ENCODE assay signal across 19 cellular contexts in genomic region chr7:55164527-55164926, GRCh38.
"Had no signal": no experiment of that assay in that cellular context is flagged by ENCODE, and none has a peak within 500 bp of the region (broad histone marks: within the 10 kb centered on the region; RNA-seq: fewer than 3 reads in every experiment).

No MANE protein-coding gene starts in this region.

- H3K9me3 ChIP-seq: breast epithelium, colonic mucosa, MG63 had no signal

- H3K4me1 ChIP-seq: breast epithelium, colonic mucosa had no signal

- H3K27ac ChIP-seq: breast epithelium, colonic mucosa had no signal

- H3K4me3 Mint-ChIP-seq: activated CD8-positive, alpha-beta T cell treated with anti-CD3 and anti-CD28 coated beads, Interleukin-2, amount 10 ng/mL, durations not matched to agents 7 days and 5 days; activated naive CD8-positive, alpha-beta T cell treated with anti-CD3 and anti-CD28 coated beads, Interleukin-2, amount 10 ng/mL, durations not matched to agents 7 days and 5 days; T-helper 1 cell treated with Interleukin-12 subunit alpha and Interleukin-12 subunit beta and Interleukin-4 antibody, amounts not matched to agents 30 μg/mL and 1 μg/mL, for 36 hours; WTC11 had no signal

- H3K4me3 ChIP-seq: breast epithelium, colonic mucosa, MG63 had no signal

- ATAC-seq: activated CD8-positive, alpha-beta T cell treated with anti-CD3 and anti-CD28 coated beads, Interleukin-2, amount 10 ng/mL, durations not matched to agents 7 days and 5 days; WTC11 had no signal

- DNase-seq: activated CD4-positive, alpha-beta T cell treated with anti-CD3 and anti-CD28 coated beads for 48 hours; activated CD4-positive, alpha-beta T cell treated with anti-CD3 and anti-CD28 coated beads, Interleukin-2, amount 50 U/mL, for 4 hours; activated CD4-positive, CD25-positive, alpha-beta regulatory T cell treated with anti-CD3 and anti-CD28 coated beads, Interleukin-2, amount 50 U/mL, for 72 hours; activated CD8-positive, alpha-beta memory T cell treated with anti-CD3 and anti-CD28 coated beads, Interleukin-2, amount 50 U/mL, for 48 hours; activated CD8-positive, alpha-beta T cell treated with anti-CD3 and anti-CD28 coated beads, Interleukin-2, amount 10 ng/mL, durations not matched to agents 7 days and 5 days; activated naive CD4-positive, alpha-beta T cell treated with anti-CD3 and anti-CD28 coated beads, Interleukin-2, amount 50 U/mL, for 16 hours; activated naive CD8-positive, alpha-beta T cell treated with anti-CD3 and anti-CD28 coated beads, Interleukin-2, amount 10 ng/mL, durations not matched to agents 7 days and 5 days; activated T-cell treated with anti-CD3 and anti-CD28 coated beads, Interleukin-2, amount 50 U/mL, for 1 hour; aorta; colonic mucosa; MG63; MV-4-11; NCI-H1417; NCI-H510A treated with DMSO at 0.1 percent for 48 hours; NCI-H82; SHP77 treated with DMSO at 0.1 percent for 48 hours had no signal

- H3K27ac Mint-ChIP-seq: activated CD8-positive, alpha-beta T cell treated with anti-CD3 and anti-CD28 coated beads, Interleukin-2, amount 10 ng/mL, durations not matched to agents 7 days and 5 days; activated naive CD8-positive, alpha-beta T cell treated with anti-CD3 and anti-CD28 coated beads, Interleukin-2, amount 10 ng/mL, durations not matched to agents 7 days and 5 days; T-helper 1 cell treated with Interleukin-12 subunit alpha and Interleukin-12 subunit beta and Interleukin-4 antibody, amounts not matched to agents 30 μg/mL and 1 μg/mL, for 36 hours; WTC11 had no signal

- H3K27me3 Mint-ChIP-seq: activated naive CD8-positive, alpha-beta T cell treated with anti-CD3 and anti-CD28 coated beads, Interleukin-2, amount 10 ng/mL, durations not matched to agents 7 days and 5 days had no signal

- H3K27me3 ChIP-seq: breast epithelium, colonic mucosa, MG63 had no signal

- H3K4me1 Mint-ChIP-seq: activated naive CD8-positive, alpha-beta T cell treated with anti-CD3 and anti-CD28 coated beads, Interleukin-2, amount 10 ng/mL, durations not matched to agents 7 days and 5 days; WTC11 had no signal
